8 cellular contexts compared by ENCODE assay signal in genomic region chr2:130181880-130182682, GRCh38. TPM values are rescaled to one million over a fixed set of nuclear protein-coding genes. Genes with fewer than 3 reads are reported as not detected.
A peak's percentile ranks its signal among the peaks of the same experiment; 100 is the strongest.
DNase-seq lines count a peak whose midpoint lies in the region; ATAC-seq, FAIRE-seq and TF ChIP-seq lines count a peak whose summit lies in the region.
"Not testable (repeated sequence)": the region's sequence is repeated elsewhere in the genome, so short reads cannot be mapped to it uniquely, and the experiment has no call there.

Gene MZT2B (plus strand): TSS chr2:130182262. CDS start chr2:130182283, 21 bp downstream.

- peak within 1 kb of the TSS; percentile 90; the same call in 1 of the 2 replicates for H2AK5ac ChIP-seq in H1 (ENCODE audit: low read depth, low read length)
- not testable (repeated sequence) for H2AK5ac ChIP-seq in mesendoderm (ENCODE audit: low read length)

- POLR2A ChIA-PET in H1 (lab: Charles Lee; ENCODE audit: partially characterized antibody), result interaction anchor here (0.9 to 3.5 kb wide), 9 partner anchors 9 to 173 kb away, joined by 3 to 23 read pairs (median 4); partner anchors contain the start of genes IMP4 and PTPN18

- H2BK5ac ChIP-seq in H1 (ENCODE audit: low read depth, low read length), result peak within 1 kb of the TSS; percentile 92
- H2BK5ac ChIP-seq in mesendoderm (ENCODE audit: low read length), result peak within 1 kb of the TSS; percentile 73

- not testable (repeated sequence) for H3K23ac ChIP-seq in H1 (ENCODE audit: insufficient read length)
- peak within 1 kb of the TSS; percentile 83 for H3K23ac ChIP-seq in mesendoderm (ENCODE audit: low read length)

- TF ChIP-seq EP300 in H1 (IDR thresholded peaks at IDR 0.05; ENCODE audit: borderline replicate concordance in 1 of 2, low read depth in 2 of 2, low read length in 2 of 2), result not testable (repeated sequence)

- TF ChIP-seq CTCF in H1 (IDR thresholded peaks at IDR 0.05; ENCODE audit: control extremely low read depth in 1 of 3, insufficient read depth in 1 of 3, low read depth in 1 of 3, low read length in 3 of 3), result peak; percentile 71 to 89 (median 75)

- H3K56ac ChIP-seq in H1 (replicated peaks; ENCODE audit: insufficient read length, low read depth, low read length), result peak within 1 kb of the TSS; percentile 82
- peak within 1 kb of the TSS; percentile 93 for H3K56ac ChIP-seq in mesendoderm (ENCODE audit: low read length)

- H4K91ac ChIP-seq in H1 (replicated peaks; ENCODE audit: insufficient read length, low read length), result not testable (repeated sequence)

- peak within 1 kb of the TSS; percentile 90 to 99 (median 96) for H3K9ac ChIP-seq in H1 (replicated peaks in 1 of 4; ENCODE audit: extremely low read depth in 1 of 4, low read depth in 3 of 4, low read length in 3 of 4)
- H3K9ac ChIP-seq in mesendoderm (ENCODE audit: low read length), result peak within 1 kb of the TSS; percentile 90

- DNase-seq in Caki2 (ENCODE audit: low read depth), result peak; percentile 81
- DNase-seq in HT1080 (ENCODE audit: low read depth), result peak; percentile 80
- peak; percentile 77 to 93 for DNase-seq in NOMO-1 (lab: John Stamatoyannopoulos, UW; ENCODE audit: unreplicated experiment in 2 of 2)
- DNase-seq in activated CD8-positive, alpha-beta memory T cell treated with anti-CD3 and anti-CD28 coated beads for 4 hours (ENCODE audit: low read depth in 2 of 2), result peak; percentile 78 to 80
- peak; percentile 46 to 93 for DNase-seq in H1 (ENCODE audit: low read depth in 1 of 2, low spot score in 2 of 2)
- DNase-seq in mesendoderm, result peak; percentile 89
- DNase-seq in stimulated activated CD8-positive, alpha-beta memory T cell treated with anti-CD3 and anti-CD28 coated beads, Interleukin-15, amount 100 ng/mL, for 1 hour (ENCODE audit: low read depth), result peak; percentile 77

- peak; percentile 83 for ATAC-seq in GM21367 (IDR thresholded peaks at IDR 0.05; ENCODE audit: unreplicated experiment)

- not testable (repeated sequence) for H2BK120ac ChIP-seq in H1 (replicated peaks; ENCODE audit: low read depth, low read length)
- peak within 1 kb of the TSS; percentile 69 for H2BK120ac ChIP-seq in mesendoderm (ENCODE audit: low read depth, low read length)

- in situ Hi-C loops in Caki2 (cut with HindIII; ENCODE audit: low pct_unique_long_range_greater_than_20kb, low sequenced_read_pairs), result not testable (repeated sequence)

- peak within 1 kb of the TSS; percentile 80 for H4K5ac ChIP-seq in H1 (ENCODE audit: insufficient read length, low read depth, low read length)
- not testable (repeated sequence) for H4K5ac ChIP-seq in mesendoderm (ENCODE audit: low read length)

- H3K79me2 ChIP-seq in H1 (ENCODE audit: control insufficient read depth in 1 of 2, insufficient read depth in 2 of 2, low read length in 2 of 2) (peaks cover 14 to 46% of the 10 kb centered on the region in 2 experiments), mesendoderm (ENCODE audit: control insufficient read depth, insufficient read depth, low read length) (peaks cover 43% of the 10 kb centered on the region)

- FAIRE-seq in H1 (lab: Jason Lieb, UNC), result not testable (repeated sequence)

- not testable (repeated sequence) for H4K20me1 ChIP-seq in H1 (replicated peaks in 1 of 2; ENCODE audit: control insufficient read depth in 1 of 2, insufficient read depth in 2 of 2, low read length in 2 of 2)

- CTCF ChIA-PET in H1 (lab: Charles Lee; ENCODE audit: partially characterized antibody), result interaction anchor here (0.6 to 3.9 kb wide), 7 partner anchors 9 to 191 kb away, joined by 3 to 28 read pairs (median 3); partner anchors contain the start of gene CCDC74B

- not testable (repeated sequence) for H2AFZ ChIP-seq in H1 (ENCODE audit: low read length)

- H3K79me1 ChIP-seq in H1 (ENCODE audit: low read depth, low read length); mesendoderm (ENCODE audit: low read length): not testable (repeated sequence)

- peak in 1 of 2 experiments; percentile 48; a peak in 2 of 4 replicates for TF ChIP-seq RAD21 in H1 (IDR thresholded peaks at IDR 0.05 in 1 of 2, conservative IDR thresholded peaks at IDR 0.05 in 1 of 2; ENCODE audit: low read depth in 2 of 2, low read length in 2 of 2)

- not testable (repeated sequence) for H3K9me3 ChIP-seq in H1 (ENCODE audit: insufficient read depth in 2 of 2, low read depth in 1 of 2, low read length in 1 of 2)

- H3K27ac ChIP-seq in H1 (ENCODE audit: low read depth, low read length) (peak within 1 kb of the TSS; percentile 96), mesendoderm (ENCODE audit: low read depth, low read length) (peak within 1 kb of the TSS; percentile 70)

- H2BK20ac ChIP-seq in H1 (ENCODE audit: low read length), result not testable (repeated sequence)

- H3K4ac ChIP-seq in H1 (replicated peaks; ENCODE audit: insufficient read length, low read depth, low read length), result not testable (repeated sequence)
- H3K4ac ChIP-seq in mesendoderm (ENCODE audit: low read depth, low read length), result peak within 1 kb of the TSS; percentile 90

- H3K36me3 ChIP-seq in H1 (ENCODE audit: control insufficient read depth in 2 of 4, insufficient read depth in 4 of 4, low read length in 3 of 4); mesendoderm (ENCODE audit: control insufficient read depth, insufficient read depth, low read length): not testable (repeated sequence)

- H3K4me1 ChIP-seq in H1 (replicated peaks in 1 of 4; ENCODE audit: control insufficient read depth in 3 of 4, insufficient read depth in 4 of 4, low read length in 3 of 4); mesendoderm (ENCODE audit: control insufficient read depth, low read depth, low read length): not testable (repeated sequence)

- not testable (repeated sequence) for H3K14ac ChIP-seq in H1 (ENCODE audit: insufficient read length)

- no CpG with 5 or more reads among the region's 86 CpGs for WGBS in H1 (ENCODE audit: extremely low coverage in 1 of 2, insufficient coverage in 1 of 2, insufficient read length in 1 of 2, insufficient replicate concordance in 2 of 2, low coverage in 1 of 2, low lambda C conversion rate in 2 of 2, missing lambda C conversion rate in 1 of 2), 2 experiments
- WGBS in mesendoderm (ENCODE audit: extremely low coverage, insufficient coverage, low lambda C conversion rate), result no CpG with 5 or more reads among the region's 86 CpGs

- H3K4me2 ChIP-seq in H1 (ENCODE audit: insufficient read depth in 1 of 2, low read depth in 2 of 2, low read length in 2 of 2) (peak within 1 kb of the TSS; percentile 83 to 90), mesendoderm (ENCODE audit: low read length) (peak within 1 kb of the TSS; percentile 74)

- peak within 1 kb of the TSS; percentile 88 to 99 (median 98) for H3K4me3 ChIP-seq in H1 (ENCODE audit: extremely low read depth in 1 of 4, insufficient read depth in 2 of 4, low read depth in 3 of 4, low read length in 4 of 4)
- peak within 1 kb of the TSS; percentile 71 for H3K4me3 ChIP-seq in mesendoderm (ENCODE audit: low read length)

- peak within 1 kb of the TSS; percentile 100 for H4K8ac ChIP-seq in H1 (ENCODE audit: extremely low read depth, insufficient read depth, low read length)
- H4K8ac ChIP-seq in mesendoderm (ENCODE audit: low read depth, low read length), result not testable (repeated sequence)

- H3K18ac ChIP-seq in H1 (ENCODE audit: extremely low read depth, low read length) (peak within 1 kb of the TSS; percentile 48), mesendoderm (ENCODE audit: low read length) (peak within 1 kb of the TSS; percentile 94)

- not testable (repeated sequence) for H3K23me2 ChIP-seq in H1 (ENCODE audit: low read depth, low read length)

- H2BK12ac ChIP-seq in H1 (ENCODE audit: low read depth, low read length), result 0 out of 2 replicates have a peak within 1 kb of the TSS, but pooled peaks have one; percentile 50

- not testable (repeated sequence) for H2BK15ac ChIP-seq in H1 (ENCODE audit: low read length); mesendoderm (replicated peaks; ENCODE audit: low read depth)

- H3K27me3 ChIP-seq in H1 (replicated peaks in 1 of 4; ENCODE audit: control insufficient read depth in 3 of 4, extremely low read depth in 1 of 4, insufficient read depth in 3 of 4, low read length in 3 of 4); mesendoderm (ENCODE audit: insufficient read depth, low read length, poor library complexity): not testable (repeated sequence)

- TF ChIP-seq POLR2A in H1 (IDR thresholded peaks at IDR 0.05; ENCODE audit: control extremely low read depth in 1 of 2, low read depth in 2 of 2, low read length in 2 of 2), result peak in 1 of 2 experiments; percentile 65; a peak in 1 of 3 replicates

TF ChIP-seq in H1, 55 proteins besides CTCF, POLR2A, EP300 and RAD21 (continues in another document):
- peak; percentile 2 for TF ChIP-seq NANOG (IDR thresholded peaks at IDR 0.05; ENCODE audit: insufficient read depth, low read depth, low read length, poor library complexity, severe bottlenecking)
- TF ChIP-seq KDM4A (IDR thresholded peaks at IDR 0.05; ENCODE audit: low read depth, low read length, severe bottlenecking), result peak; percentile 20
- 0 out of 2 replicates have a peak, but pooled peaks have one; percentile 75 for TF ChIP-seq YY1 (IDR thresholded peaks at IDR 0.05; ENCODE audit: low read depth, low read length)
- TF ChIP-seq CREB1 (IDR thresholded peaks at IDR 0.05), result peak; percentile 77; the same call in 1 of the 2 replicates
- TF ChIP-seq POLR2AphosphoS5 (IDR thresholded peaks at IDR 0.05; ENCODE audit: low read depth, low read length), result peak; percentile 7; the same call in 1 of the 2 replicates
- peak in 1 of 2 experiments; percentile 74; a peak in 1 of 4 replicates for TF ChIP-seq HDAC2 (IDR thresholded peaks at IDR 0.05; ENCODE audit: borderline replicate concordance in 1 of 2, low read depth in 2 of 2, low read length in 2 of 2)
- peak; percentile 35; the same call in 1 of the 2 replicates for TF ChIP-seq TBP (IDR thresholded peaks at IDR 0.05; ENCODE audit: low read depth, low read length)

RNA-seq across cellular contexts. Expression of gene MZT2B, which starts in this region (rescaled TPM):
- total RNA-seq in Caki2 (2014; rRNA removed; shearing (Covaris generic); ENCODE audit: low replicate concordance), result 330 and 444 TPM in 2 replicates
- 245 and 400 TPM in 2 replicates for total RNA-seq in HT1080 (2014; rRNA removed; shearing (Covaris generic))
- polyA plus RNA-seq in HT1080 (2015; cell fraction: cytosol; rRNA removed), result 130 and 170 TPM in 2 replicates
- 27.4 and 40.8 TPM in 2 replicates for polyA plus RNA-seq in HT1080 (2015; cell fraction: nucleus; rRNA removed)
- 151 and 167 TPM in 2 replicates for total RNA-seq in H1 (2021; fragmentation: NEBNext Ultra II Directional; extraction: Animal tissue kit (Norgen Biotek cat#: 25700))
- polyA plus RNA-seq in H1 (2011; rRNA removed), result 90.3 and 138 TPM in 2 replicates
- 120 TPM for polyA plus RNA-seq in H1 (2011; cell fraction: cytosol; rRNA removed)
- polyA plus RNA-seq in H1 (2011; cell fraction: nucleus; rRNA removed), result 75.4 TPM
- polyA plus RNA-seq in H1 (2012, experiment 1 of 2), result 118 to 166 TPM (median 139 TPM) in 4 replicates
- polyA plus RNA-seq in H1 (2012, experiment 2 of 2), result 92.5 TPM
- 178 TPM for polyA plus RNA-seq in H1 (2013, experiment 1 of 2)
- polyA plus RNA-seq in H1 (2013, experiment 2 of 2), result 186 TPM
- 4.2 and 6.2 TPM in 2 replicates for polyA minus RNA-seq in H1 (2011; rRNA and poly(A)+ RNA removed)
- 53.9 TPM for polyA minus RNA-seq in H1 (2011; cell fraction: cytosol; rRNA and poly(A)+ RNA removed)
- 45.9 TPM for polyA minus RNA-seq in H1 (2011; cell fraction: nucleus; rRNA and poly(A)+ RNA removed)
- polyA plus RNA-seq in mesendoderm (2013, experiment 1 of 2), result 134 TPM
- polyA plus RNA-seq in mesendoderm (2013, experiment 2 of 2), result 130 TPM

Comparison
In these comparisons a context has a peak if more than half of its experiments do, and no peak if none do; other contexts are left out.
1. Peak in every context shown above with its lines: DNase-seq, ATAC-seq, H3K4me3 ChIP-seq and H3K27ac ChIP-seq.